In genomic region chr3:33975463-33975862, GRCh38 we compare ENCODE assay signal across 21 cellular contexts.
DNase-seq lines count a peak whose midpoint lies in the region; ATAC-seq, FAIRE-seq and TF ChIP-seq lines count a peak whose summit lies in the region.
"Had no signal": no experiment of that assay in that cellular context is flagged by ENCODE, and none has a peak within 500 bp of the region (broad histone marks: within the 10 kb centered on the region; RNA-seq: fewer than 3 reads in every experiment).

No MANE protein-coding gene starts in this region.

- H3K36me3 ChIP-seq in HepG2 (replicated peaks in 1 of 2; ENCODE audit: control insufficient read depth in 1 of 2, insufficient read depth in 2 of 2, low read length in 2 of 2) = no peaks in the 10 kb centered on the region
- no peaks in the 10 kb centered on the region for H3K36me3 ChIP-seq in right lobe of liver
- no peaks in the 10 kb centered on the region for H3K36me3 ChIP-seq in bronchial epithelial cell (ENCODE audit: control insufficient read depth, insufficient read depth, low read length)
- H3K36me3 ChIP-seq in hepatocyte (replicated peaks; ENCODE audit: insufficient read depth, low read depth) = no peaks in the 10 kb centered on the region
- H3K36me3 ChIP-seq: BLaER1 treated with 17β-estradiol and CSF1 and Interleukin-3, amounts not matched to agents 10 nM and 100 nM had no signal

- TF ChIP-seq EP300 in HepG2 (IDR thresholded peaks at IDR 0.05; ENCODE audit: low read depth in 2 of 2, low read length in 2 of 2) (no peak), HepG2 (CRISPR knock-in tag; IDR thresholded peaks at IDR 0.05; ENCODE audit: borderline replicate concordance) (no peak)

- H3K27me3 ChIP-seq in HepG2 (ENCODE audit: control insufficient read depth in 1 of 2, insufficient read depth in 2 of 2, low read length in 2 of 2) (no peaks in the 10 kb centered on the region; a peak in 1 of 5 replicates), right lobe of liver (no peaks in the 10 kb centered on the region), bronchial epithelial cell (ENCODE audit: control insufficient read depth, insufficient read depth, low read length) (no peaks in the 10 kb centered on the region), hepatocyte (no peaks in the 10 kb centered on the region)
- H3K27me3 ChIP-seq: BLaER1 treated with 17β-estradiol and CSF1 and Interleukin-3, amounts not matched to agents 10 nM and 100 nM had no signal

- H3K4me3 ChIP-seq in HepG2 (replicated peaks in 1 of 3; ENCODE audit: insufficient read depth in 1 of 3, low read depth in 2 of 3, low read length in 3 of 3) (no peak overlapping the region), right lobe of liver (no peak overlapping the region), bronchial epithelial cell (ENCODE audit: low read depth, low read length) (no peak overlapping the region), fibroblast of villous mesenchyme (ENCODE audit: low read depth, low read length) (no peak overlapping the region), hepatocyte (no peak overlapping the region)
- H3K4me3 ChIP-seq: BLaER1 treated with 17β-estradiol and CSF1 and Interleukin-3, amounts not matched to agents 10 nM and 100 nM; PC-9 had no signal

- WGBS in HepG2 (ENCODE audit: low lambda C conversion rate) = 37% methylated on average over 4 of the region's 4 CpGs
- 67% methylated on average over 4 of the region's 4 CpGs for WGBS in right lobe of liver (ENCODE audit: insufficient coverage, low coverage, low lambda C conversion rate, missing lambda C conversion rate)
- 87% methylated on average over 4 of the region's 4 CpGs for WGBS in hepatocyte (ENCODE audit: low lambda C conversion rate, missing lambda C conversion rate)

- no TSS peak for BruUV-seq in HepG2 (replicated peaks; lab: Mats Ljungman, UMichigan)

- H3K4me2 ChIP-seq in HepG2 (ENCODE audit: low read depth, low read length) (no peak overlapping the region), hepatocyte (no peak overlapping the region)
- H3K4me2 ChIP-seq: BLaER1 treated with 17β-estradiol and CSF1 and Interleukin-3, amounts not matched to agents 10 nM and 100 nM; KMS-11; PC-9 had no signal

- no peak for TF ChIP-seq CTCF in HepG2 (CRISPR knock-in tag; IDR thresholded peaks at IDR 0.05)
- TF ChIP-seq CTCF in right lobe of liver (IDR thresholded peaks at IDR 0.05) = no peak
- no peak for TF ChIP-seq CTCF in bronchial epithelial cell (IDR thresholded peaks at IDR 0.05; ENCODE audit: insufficient read depth, low read length, severe bottlenecking)
- no peak for TF ChIP-seq CTCF in fibroblast of villous mesenchyme (IDR thresholded peaks at IDR 0.05; ENCODE audit: insufficient read depth, low read depth, low read length)
- no peak for TF ChIP-seq CTCF in hepatocyte (IDR thresholded peaks at IDR 0.05; ENCODE audit: poor library complexity)

- H3K9me2 ChIP-seq in hepatocyte (replicated peaks; ENCODE audit: insufficient read depth) = no peaks in the 10 kb centered on the region

- H3K9ac ChIP-seq in HepG2 (ENCODE audit: insufficient read depth, low read depth, low read length) = no peak overlapping the region
- H3K9ac ChIP-seq: BLaER1 treated with 17β-estradiol and CSF1 and Interleukin-3, amounts not matched to agents 10 nM and 100 nM; KMS-11 had no signal

- TF ChIP-seq POLR2A in HepG2 (IDR thresholded peaks at IDR 0.05; ENCODE audit: insufficient read depth in 1 of 2, low read depth in 2 of 2, low read length in 2 of 2) (no peak), right lobe of liver (IDR thresholded peaks at IDR 0.05) (no peak)

- DNase-seq in HepG2 (ENCODE audit: low spot score) (no peak), right lobe of liver (no peak), bronchial epithelial cell (ENCODE audit: low read depth) (peak; percentile 28), fibroblast of villous mesenchyme (ENCODE audit: low read depth) (peak; percentile 2), hepatocyte (ENCODE audit: low spot score) (no peak)
- no peak for DNase-seq in effector CD8-positive, alpha-beta T cell (lab: John Stamatoyannopoulos, UW)
- DNase-seq: AML-193; CD4-positive, alpha-beta T cell; H7; NCI-H1105; NCI-H1436 treated with DMSO at 0.1 percent for 48 hours; NCI-H2029; NCI-H446 treated with DMSO at 0.1 percent for 48 hours; NCI-H526; PC-9; Right ventricle myocardium superior had no signal

- CTCF ChIA-PET in HepG2 (lab: Yijun Ruan, JAX; ENCODE audit: low intra/inter-chr PET ratio, low total read pairs) = no interaction called here

- POLR2A ChIA-PET in HepG2 (lab: Yijun Ruan, JAX) = no interaction called here

- H3K79me2 ChIP-seq in HepG2 (ENCODE audit: insufficient read depth, low read length) (no peaks in the 10 kb centered on the region), hepatocyte (no peaks in the 10 kb centered on the region)

- H2AFZ ChIP-seq in HepG2 (ENCODE audit: low read length) (no peak overlapping the region), hepatocyte (no peak overlapping the region)
- H2AFZ ChIP-seq: PC-9 had no signal

- H4K20me1 ChIP-seq in HepG2 (ENCODE audit: insufficient read depth, low read length) (no peaks in the 10 kb centered on the region), hepatocyte (ENCODE audit: insufficient read depth, poor library complexity, severe bottlenecking) (no peaks in the 10 kb centered on the region)
- H4K20me1 ChIP-seq: BLaER1 treated with 17β-estradiol and CSF1 and Interleukin-3, amounts not matched to agents 10 nM and 100 nM had no signal

- ATAC-seq in HepG2 (no peak), right lobe of liver (no peak), GM19467 (IDR thresholded peaks at IDR 0.05; ENCODE audit: unreplicated experiment) (no peak)

- FAIRE-seq in HepG2 (lab: Jason Lieb, UNC) = no peak
- no peak for FAIRE-seq in bronchial epithelial cell (lab: Jason Lieb, UNC)
- FAIRE-seq: D721Med, GM19239 had no signal

- H3K4me1 ChIP-seq in HepG2 (ENCODE audit: insufficient read depth, low read length) (no peaks in the 10 kb centered on the region), right lobe of liver (no peaks in the 10 kb centered on the region), hepatocyte (ENCODE audit: insufficient read depth) (no peaks in the 10 kb centered on the region)
- H3K4me1 ChIP-seq: BLaER1 treated with 17β-estradiol and CSF1 and Interleukin-3, amounts not matched to agents 10 nM and 100 nM had no signal

- intact Hi-C loops in HepG2 (cut with micrococcal nuclease; ENCODE audit: unreplicated experiment) (no loop called here), right lobe of liver (cut with DNase I) (no loop called here)

- H3K9me3 ChIP-seq in HepG2 (ENCODE audit: low read length) (peaks cover 4% of the 10 kb centered on the region; the same call in 1 of the 2 replicates), right lobe of liver (no peaks in the 10 kb centered on the region), hepatocyte (ENCODE audit: low read depth) (no peaks in the 10 kb centered on the region)

- in situ Hi-C loops in HepG2 (cut with HindIII; ENCODE audit: extremely low pct_ligation_motif_present, low pct_unique_long_range_greater_than_20kb) = loop anchor here (25.0 kb wide), 1 partner anchor 712 kb away; no protein-coding TSS in a partner anchor

- H3K27ac ChIP-seq in HepG2 (ENCODE audit: extremely low read length, insufficient read depth, low read length) (no peak overlapping the region), right lobe of liver (no peak overlapping the region), hepatocyte (no peak overlapping the region)
- H3K27ac ChIP-seq: BLaER1 treated with 17β-estradiol and CSF1 and Interleukin-3, amounts not matched to agents 10 nM and 100 nM; KMS-11; PC-9 had no signal

- no peak for TF ChIP-seq RAD21 in HepG2 (CRISPR knock-in tag; IDR thresholded peaks at IDR 0.05)

TF ChIP-seq in HepG2, 621 proteins besides CTCF, POLR2A, EP300 and RAD21:
- TF ChIP-seq FOXA3 (CRISPR knock-in tag; IDR thresholded peaks at IDR 0.05) (no peak), CEBPB (IDR thresholded peaks at IDR 0.05; ENCODE audit: borderline replicate concordance, low read depth, low read length) (0 out of 2 replicates have a peak, but pooled peaks have one; percentile 26)
TF ChIP-seq in HepG2: peak in this region for 1.

Comparison
In these comparisons a context has a peak if more than half of its experiments do, and no peak if none do; other contexts are left out.
1. DNase-seq: peak in bronchial epithelial cell (single experiment) and fibroblast of villous mesenchyme (single experiment); none in HepG2 (single experiment), right lobe of liver (0 of 3), effector CD8-positive, alpha-beta T cell (single experiment) and hepatocyte (single experiment).